1 cellular context compared by ENCODE assay signal in genomic region chr10:28111712-28112111, GRCh38.
TF ChIP-seq lines count a peak whose summit lies in the region.

No MANE protein-coding gene starts in this region.

TF ChIP-seq in HCT116, 20 proteins besides CTCF, POLR2A, EP300 and RAD21 (continued from another document):
- TF ChIP-seq, protein P1, sequence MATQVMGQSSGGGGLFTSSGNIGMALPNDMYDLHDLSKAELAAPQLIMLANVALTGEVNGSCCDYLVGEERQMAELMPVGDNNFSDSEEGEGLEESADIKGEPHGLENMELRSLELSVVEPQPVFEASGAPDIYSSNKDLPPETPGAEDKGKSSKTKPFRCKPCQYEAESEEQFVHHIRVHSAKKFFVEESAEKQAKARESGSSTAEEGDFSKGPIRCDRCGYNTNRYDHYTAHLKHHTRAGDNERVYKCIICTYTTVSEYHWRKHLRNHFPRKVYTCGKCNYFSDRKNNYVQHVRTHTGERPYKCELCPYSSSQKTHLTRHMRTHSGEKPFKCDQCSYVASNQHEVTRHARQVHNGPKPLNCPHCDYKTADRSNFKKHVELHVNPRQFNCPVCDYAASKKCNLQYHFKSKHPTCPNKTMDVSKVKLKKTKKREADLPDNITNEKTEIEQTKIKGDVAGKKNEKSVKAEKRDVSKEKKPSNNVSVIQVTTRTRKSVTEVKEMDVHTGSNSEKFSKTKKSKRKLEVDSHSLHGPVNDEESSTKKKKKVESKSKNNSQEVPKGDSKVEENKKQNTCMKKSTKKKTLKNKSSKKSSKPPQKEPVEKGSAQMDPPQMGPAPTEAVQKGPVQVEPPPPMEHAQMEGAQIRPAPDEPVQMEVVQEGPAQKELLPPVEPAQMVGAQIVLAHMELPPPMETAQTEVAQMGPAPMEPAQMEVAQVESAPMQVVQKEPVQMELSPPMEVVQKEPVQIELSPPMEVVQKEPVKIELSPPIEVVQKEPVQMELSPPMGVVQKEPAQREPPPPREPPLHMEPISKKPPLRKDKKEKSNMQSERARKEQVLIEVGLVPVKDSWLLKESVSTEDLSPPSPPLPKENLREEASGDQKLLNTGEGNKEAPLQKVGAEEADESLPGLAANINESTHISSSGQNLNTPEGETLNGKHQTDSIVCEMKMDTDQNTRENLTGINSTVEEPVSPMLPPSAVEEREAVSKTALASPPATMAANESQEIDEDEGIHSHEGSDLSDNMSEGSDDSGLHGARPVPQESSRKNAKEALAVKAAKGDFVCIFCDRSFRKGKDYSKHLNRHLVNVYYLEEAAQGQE (IDR thresholded peaks at IDR 0.05; ENCODE audit: low read depth), result no peak
- TF ChIP-seq ELF1 (IDR thresholded peaks at IDR 0.05; ENCODE audit: borderline replicate concordance, low read depth), result no peak
- no peak for TF ChIP-seq YY1 (IDR thresholded peaks at IDR 0.05; ENCODE audit: extremely low read depth, insufficient replicate concordance, low read depth, low read length)
- TF ChIP-seq CBX3 (IDR thresholded peaks at IDR 0.05; ENCODE audit: low read depth), result peak; percentile 42; the same call in 1 of the 2 replicates
- TF ChIP-seq TCF7L2 (IDR thresholded peaks at IDR 0.05; ENCODE audit: borderline replicate concordance, extremely low read depth, insufficient read depth, insufficient read length), result no peak
- TF ChIP-seq, protein P2, sequence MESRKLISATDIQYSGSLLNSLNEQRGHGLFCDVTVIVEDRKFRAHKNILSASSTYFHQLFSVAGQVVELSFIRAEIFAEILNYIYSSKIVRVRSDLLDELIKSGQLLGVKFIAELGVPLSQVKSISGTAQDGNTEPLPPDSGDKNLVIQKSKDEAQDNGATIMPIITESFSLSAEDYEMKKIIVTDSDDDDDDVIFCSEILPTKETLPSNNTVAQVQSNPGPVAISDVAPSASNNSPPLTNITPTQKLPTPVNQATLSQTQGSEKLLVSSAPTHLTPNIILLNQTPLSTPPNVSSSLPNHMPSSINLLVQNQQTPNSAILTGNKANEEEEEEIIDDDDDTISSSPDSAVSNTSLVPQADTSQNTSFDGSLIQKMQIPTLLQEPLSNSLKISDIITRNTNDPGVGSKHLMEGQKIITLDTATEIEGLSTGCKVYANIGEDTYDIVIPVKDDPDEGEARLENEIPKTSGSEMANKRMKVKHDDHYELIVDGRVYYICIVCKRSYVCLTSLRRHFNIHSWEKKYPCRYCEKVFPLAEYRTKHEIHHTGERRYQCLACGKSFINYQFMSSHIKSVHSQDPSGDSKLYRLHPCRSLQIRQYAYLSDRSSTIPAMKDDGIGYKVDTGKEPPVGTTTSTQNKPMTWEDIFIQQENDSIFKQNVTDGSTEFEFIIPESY (IDR thresholded peaks at IDR 0.05; ENCODE audit: extremely low read depth, insufficient replicate concordance, low read length), result no peak
- TF ChIP-seq FOSL1 (IDR thresholded peaks at IDR 0.05; ENCODE audit: low read depth), result peak; percentile 80
- TF ChIP-seq EZH2phosphoT487 (IDR thresholded peaks at IDR 0.05; ENCODE audit: borderline replicate concordance), result no peak
- TF ChIP-seq, protein P3, sequence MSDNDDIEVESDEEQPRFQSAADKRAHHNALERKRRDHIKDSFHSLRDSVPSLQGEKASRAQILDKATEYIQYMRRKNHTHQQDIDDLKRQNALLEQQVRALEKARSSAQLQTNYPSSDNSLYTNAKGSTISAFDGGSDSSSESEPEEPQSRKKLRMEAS (IDR thresholded peaks at IDR 0.05), result no peak
- TF ChIP-seq EGR1 (IDR thresholded peaks at IDR 0.05; ENCODE audit: low read depth), result no peak; the same call in 1 of the 2 replicates
- TF ChIP-seq EZH2 (IDR thresholded peaks at IDR 0.05), result no peak
- peak; percentile 46; the same call in 1 of the 2 replicates for TF ChIP-seq POLR2AphosphoS5 (IDR thresholded peaks at IDR 0.05; ENCODE audit: low read depth, low read length)
- TF ChIP-seq ZNF274 (IDR thresholded peaks at IDR 0.05; ENCODE audit: low read depth, low read length), result no peak
TF ChIP-seq in HCT116: peak in this region for 6.
